1 cellular context compared by ENCODE assay signal in genomic region chr14:24264298-24264697, GRCh38.
TF ChIP-seq lines count a peak whose summit lies in the region.

No MANE protein-coding gene starts in this region.

TF ChIP-seq in H1, 55 proteins besides CTCF, POLR2A, EP300 and RAD21:
- TF ChIP-seq KDM5A (IDR thresholded peaks at IDR 0.05; ENCODE audit: low read length) (no peak), POU5F1 (IDR thresholded peaks at IDR 0.05; ENCODE audit: low read depth, low read length) (no peak), MAX (IDR thresholded peaks at IDR 0.05) (no peak), SAP30 (IDR thresholded peaks at IDR 0.05; ENCODE audit: insufficient read depth, insufficient replicate concordance, low read length) (no peak), HDAC2 (IDR thresholded peaks at IDR 0.05; ENCODE audit: borderline replicate concordance in 1 of 2, low read depth in 2 of 2, low read length in 2 of 2) (no peak), KDM1A (IDR thresholded peaks at IDR 0.05; ENCODE audit: borderline replicate concordance, low read length) (no peak), CHD7 (IDR thresholded peaks at IDR 0.05; ENCODE audit: insufficient replicate concordance, low read length) (no peak)
